ENCODE assay signal across 1 cellular context in genomic region chr16:28495795-28496749, GRCh38.
TF ChIP-seq lines count a peak whose summit lies in the region.

No MANE protein-coding gene starts in this region.

TF ChIP-seq in H1, 55 proteins besides CTCF, POLR2A, EP300 and RAD21:
- TF ChIP-seq FOSL1 (IDR thresholded peaks at IDR 0.05; ENCODE audit: insufficient read depth, low read depth, low read length): no peak
- TF ChIP-seq USF2 (IDR thresholded peaks at IDR 0.05; ENCODE audit: low read length): no peak
- TF ChIP-seq RXRA (IDR thresholded peaks at IDR 0.05; ENCODE audit: insufficient read depth, low read depth, low read length): no peak
TF ChIP-seq in H1: peak in this region for 0.
